ENCODE assay signal across 8 cellular contexts in genomic region chr11:76670475-76671235, GRCh38.
A peak's percentile ranks its signal among the peaks of the same experiment; 100 is the strongest.
DNase-seq lines count a peak whose midpoint lies in the region; ATAC-seq and TF ChIP-seq lines count a peak whose summit lies in the region.

TSS of gene LRRC32 (minus strand) at chr11:76670747. CDS start at chr11:76665954, 4,793 bp downstream.

- peak within 1 kb of the TSS; percentile 40; the same call in 1 of the 2 replicates for H3K9ac ChIP-seq in OCI-LY1 (ENCODE audit: low read length)
- H3K9ac ChIP-seq in iPS-20b (ENCODE audit: low read depth, low read length) = no peak within 1 kb of the TSS

- peak within 1 kb of the TSS; percentile 82 for H3K27ac ChIP-seq in OCI-LY1 (ENCODE audit: low read depth, low read length, poor library complexity, severe bottlenecking)
- H3K27ac ChIP-seq in iPS-20b (ENCODE audit: low read length) = no peak within 1 kb of the TSS
- H3K27ac ChIP-seq in skin epidermis = peak within 1 kb of the TSS in 20 of 21 experiments; percentile 39 to 90 (median 74)

- H3K4me1 ChIP-seq in OCI-LY1 (ENCODE audit: insufficient read depth, low read length, severe bottlenecking) (peaks cover 80% of the 10 kb centered on the region), iPS-20b (ENCODE audit: insufficient read depth, low read length) (no peaks in the 10 kb centered on the region; the same call in 1 of the 2 replicates)

- peak within 1 kb of the TSS; percentile 61 for H3K4me3 ChIP-seq in OCI-LY1 (ENCODE audit: low read depth, low read length, poor library complexity, severe bottlenecking)
- H3K4me3 ChIP-seq in astrocyte of the cerebellum (ENCODE audit: low read depth, low read length) = peak within 1 kb of the TSS; percentile 40
- peak within 1 kb of the TSS; percentile 71 for H3K4me3 ChIP-seq in iPS-20b (ENCODE audit: low read length)
- peak within 1 kb of the TSS; percentile 47 to 64 (median 51) for H3K4me3 ChIP-seq in skin epidermis

- H3K9me3 ChIP-seq in OCI-LY1 (ENCODE audit: low read length) (no peaks in the 10 kb centered on the region), iPS-20b (ENCODE audit: insufficient read depth, low read depth, low read length) (no peaks in the 10 kb centered on the region)

- no peaks in the 10 kb centered on the region for H4K20me1 ChIP-seq in OCI-LY1 (ENCODE audit: insufficient read depth, low read length)

- no peaks in the 10 kb centered on the region for H3K36me3 ChIP-seq in OCI-LY1 (ENCODE audit: insufficient read depth, low read length)
- no peaks in the 10 kb centered on the region for H3K36me3 ChIP-seq in iPS-20b (ENCODE audit: insufficient read depth, low read depth, low read length)

- H2AFZ ChIP-seq in OCI-LY1 (ENCODE audit: low read length) = no peak within 1 kb of the TSS

- H3K79me2 ChIP-seq in OCI-LY1 (ENCODE audit: insufficient read depth, low read length) = no peaks in the 10 kb centered on the region

- peak within 1 kb of the TSS; percentile 67 for H3K4me2 ChIP-seq in OCI-LY1 (ENCODE audit: low read length)

- TF ChIP-seq CTCF in OCI-LY1 (IDR thresholded peaks at IDR 0.05; ENCODE audit: low read length) = no peak
- TF ChIP-seq CTCF in astrocyte of the cerebellum (IDR thresholded peaks at IDR 0.05; ENCODE audit: low read depth, low read length, missing control alignments) = peak; percentile 2

- ATAC-seq in HG03565 (IDR thresholded peaks at IDR 0.05; ENCODE audit: unreplicated experiment) = no peak

- no peaks in the 10 kb centered on the region for H3K9me2 ChIP-seq in OCI-LY1 (ENCODE audit: low read depth, low read length)

- DNase-seq in DMS53 treated with DMSO at 0.1 percent for 48 hours (lab: John Stamatoyannopoulos, UW; ENCODE audit: unreplicated experiment) (peak; percentile 21), astrocyte of the cerebellum (ENCODE audit: low read depth) (no peak), epidermal melanocyte (ENCODE audit: insufficient read length, low spot score) (no peak), cerebellar nuclear complex (lab: John Stamatoyannopoulos, UW) (no peak)

- no peaks in the 10 kb centered on the region for H3F3A ChIP-seq in OCI-LY1 (ENCODE audit: insufficient read depth, low read length)

- H3K27me3 ChIP-seq in OCI-LY1 (ENCODE audit: insufficient read depth, low read length) (no peaks in the 10 kb centered on the region), iPS-20b (ENCODE audit: insufficient read depth, low read length) (peaks cover 40% of the 10 kb centered on the region)

- in situ Hi-C loops in astrocyte of the cerebellum (cut with HindIII; ENCODE audit: low sequenced_read_pairs) = no loop called here
